8 cellular contexts compared by ENCODE assay signal in the genomic region with DNA sequence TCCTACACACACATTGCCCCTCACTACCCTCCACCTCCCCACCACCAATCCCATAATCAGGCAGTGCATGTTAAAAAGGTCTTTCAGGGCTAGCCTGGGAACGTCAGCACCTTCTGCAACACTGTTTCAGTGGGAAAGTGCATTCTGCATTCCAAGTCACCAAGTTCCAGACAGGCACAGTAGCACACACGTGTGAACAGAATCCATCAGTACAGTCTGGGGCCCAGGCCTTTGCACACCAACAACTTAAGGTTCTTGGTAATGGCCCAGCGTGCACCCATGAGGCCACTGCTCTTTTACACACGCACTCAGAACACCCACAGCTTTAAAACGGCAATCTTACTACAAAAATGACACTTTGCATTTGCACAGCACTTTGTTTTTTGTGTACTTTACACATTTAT. TPM values are rescaled to one million over a fixed set of nuclear protein-coding genes. Genes with fewer than 3 reads are reported as not detected.
A peak's percentile ranks its signal among the peaks of the same experiment; 100 is the strongest.
DNase-seq lines count a peak whose midpoint lies in the region; ATAC-seq and TF ChIP-seq lines count a peak whose summit lies in the region.

No MANE protein-coding gene starts in this region.

- peak overlapping the region; percentile 78 to 98 (median 92); a peak in 21 of 22 replicates for H3K27ac ChIP-seq in BLaER1 treated with 17β-estradiol and CSF1 and Interleukin-3, amounts not matched to agents 10 nM and 100 nM
- H3K27ac ChIP-seq in dorsolateral prefrontal cortex: peak overlapping the region in 7 of 59 donors; percentile 21 to 82 (median 57)

- peak overlapping the region; percentile 90 to 98 (median 94) for H3K9ac ChIP-seq in BLaER1 treated with 17β-estradiol and CSF1 and Interleukin-3, amounts not matched to agents 10 nM and 100 nM

- H4K20me1 ChIP-seq in BLaER1 treated with 17β-estradiol and CSF1 and Interleukin-3, amounts not matched to agents 10 nM and 100 nM: peaks cover 0 to 61% (median 52%) of the 10 kb centered on the region in 11 experiments; a peak in 20 of 22 replicates

- DNase-seq in NB4 (ENCODE audit: low read depth) (no peak), dorsolateral prefrontal cortex (no peak), natural killer cell (no peak), SHP77 treated with DMSO at 0.1 percent for 48 hours (lab: John Stamatoyannopoulos, UW) (no peak), NCI-H345 (lab: John Stamatoyannopoulos, UW) (no peak)
- no peak for DNase-seq in effector CD8-positive, alpha-beta T cell (lab: John Stamatoyannopoulos, UW)

- peak overlapping the region; percentile 53 to 93 for H3K27ac Mint-ChIP-seq in natural killer cell

- no peaks in the 10 kb centered on the region for H3K9me3 ChIP-seq in BLaER1 treated with 17β-estradiol and CSF1 and Interleukin-3, amounts not matched to agents 10 nM and 100 nM (replicated peaks in 1 of 11)

- peaks cover 52 to 61% of the 10 kb centered on the region in 2 donors for H3K4me1 Mint-ChIP-seq in natural killer cell

- peak overlapping the region; percentile 81 to 99 (median 94) for H3K4me2 ChIP-seq in BLaER1 treated with 17β-estradiol and CSF1 and Interleukin-3, amounts not matched to agents 10 nM and 100 nM

- peak overlapping the region; percentile 84 for H3K4me3 Mint-ChIP-seq in natural killer cell

- H3K36me3 ChIP-seq in BLaER1 treated with 17β-estradiol and CSF1 and Interleukin-3, amounts not matched to agents 10 nM and 100 nM: peaks cover 14 to 54% (median 43%) of the 10 kb centered on the region in 11 experiments; a peak in 21 of 22 replicates

- no peaks in the 10 kb centered on the region for H3K27me3 ChIP-seq in BLaER1 treated with 17β-estradiol and CSF1 and Interleukin-3, amounts not matched to agents 10 nM and 100 nM
- peaks cover 0 to 25% (median 0%) of the 10 kb centered on the region in 45 donors for H3K27me3 ChIP-seq in dorsolateral prefrontal cortex

- no peak for TF ChIP-seq CTCF in NB4 (IDR thresholded peaks at IDR 0.05; ENCODE audit: low read depth, low read length)
- no peak for TF ChIP-seq CTCF in dorsolateral prefrontal cortex (IDR thresholded peaks at IDR 0.05 in 54 of 56, conservative IDR thresholded peaks at IDR 0.05 in 2 of 56; ENCODE audit: low read depth in 1 of 56, partially characterized antibody in 56 of 56)
- no peak for TF ChIP-seq CTCF in natural killer cell (IDR thresholded peaks at IDR 0.05)

- intact Hi-C loops in dorsolateral prefrontal cortex (cut with DNase I): no loop called here
- intact Hi-C loops in natural killer cell (cut with micrococcal nuclease): loop anchor here (5.0 kb wide), 2 partner anchors 186 to 446 kb away; no protein-coding TSS in a partner anchor

- ATAC-seq in natural killer cell (no peak), HG03095 (IDR thresholded peaks at IDR 0.05; ENCODE audit: unreplicated experiment) (no peak)

- no peak for TF ChIP-seq POLR2A in NB4 (IDR thresholded peaks at IDR 0.05; ENCODE audit: extremely low read depth, insufficient read length)

- H3K27me3 Mint-ChIP-seq in natural killer cell (ENCODE audit: low read depth in 2 of 2): no peaks in the 10 kb centered on the region

- peaks cover 28 to 78% (median 62%) of the 10 kb centered on the region in 10 experiments for H3K4me1 ChIP-seq in BLaER1 treated with 17β-estradiol and CSF1 and Interleukin-3, amounts not matched to agents 10 nM and 100 nM

- H3K36me3 Mint-ChIP-seq in natural killer cell: no peaks in the 10 kb centered on the region

- peak overlapping the region; percentile 69 to 99 (median 88) for H3K4me3 ChIP-seq in BLaER1 treated with 17β-estradiol and CSF1 and Interleukin-3, amounts not matched to agents 10 nM and 100 nM
- peak overlapping the region; percentile 74 for H3K4me3 ChIP-seq in NB4 (ENCODE audit: low read depth, low read length)
- H3K4me3 ChIP-seq in dorsolateral prefrontal cortex: peak overlapping the region in 53 of 59 donors; percentile 26 to 77 (median 64)

- peaks cover 0 to 3% of the 10 kb centered on the region in 2 donors for H3K9me3 Mint-ChIP-seq in natural killer cell

RNA-seq across cellular contexts. Expression of a gene that starts 1.2 kb away (rescaled TPM):
- total RNA-seq in dorsolateral prefrontal cortex: 10 to 100 TPM; 10.1 to 90.4 (median 28.3) TPM
- 100 to 1,000 TPM; 132 to 230 (median 155) TPM for total RNA-seq in natural killer cell
